Comparison of ENCODE assay signal across 8 cellular contexts in the genomic region with DNA sequence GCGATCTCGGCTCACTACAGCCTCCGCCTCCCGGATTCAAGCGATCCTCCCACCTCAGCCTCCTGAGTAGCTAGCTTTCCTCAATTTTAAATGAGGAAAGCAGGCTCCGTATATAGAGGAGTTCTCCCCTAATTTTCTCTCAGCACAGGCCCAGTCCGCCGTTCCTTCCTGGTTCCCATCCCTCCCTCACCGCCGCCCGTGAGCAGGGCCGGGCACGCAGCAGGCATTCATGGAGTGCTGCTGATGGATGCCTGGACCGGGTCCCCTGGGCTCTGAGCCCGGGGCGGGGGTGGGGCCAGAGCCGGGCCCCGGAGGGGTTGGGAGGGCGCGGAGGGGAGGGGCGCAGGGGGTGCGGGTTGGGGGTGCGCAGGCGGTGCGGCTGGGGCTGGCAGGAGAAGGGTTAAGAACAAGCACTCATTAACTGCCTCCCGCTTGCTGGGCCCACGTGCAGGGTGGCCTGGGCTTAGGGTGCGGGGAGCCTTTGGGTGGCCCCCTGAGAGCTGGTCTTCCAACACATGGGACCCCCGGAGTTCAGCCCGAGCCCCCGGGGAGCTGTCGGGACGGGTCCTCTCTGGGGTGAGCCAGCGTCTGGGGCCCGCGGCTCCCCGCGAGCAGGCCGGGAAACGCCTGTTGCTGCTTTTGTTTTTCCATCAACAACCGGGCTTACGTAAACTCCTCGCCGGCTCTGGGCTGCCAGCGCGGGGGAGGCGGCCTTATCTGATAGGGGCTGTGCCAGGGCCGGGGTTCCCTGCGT. TPM values are rescaled to one million over a fixed set of nuclear protein-coding genes. Genes with fewer than 3 reads are reported as not detected.
A peak's percentile ranks its signal among the peaks of the same experiment; 100 is the strongest.
DNase-seq lines count a peak whose midpoint lies in the region; ATAC-seq, FAIRE-seq and TF ChIP-seq lines count a peak whose summit lies in the region.

No MANE protein-coding gene starts in this region.

- WGBS in esophagus squamous epithelium, 2 donors, result 48 to 56% methylated on average over 7 to 8 of the region's 49 CpGs
- 7 to 9% (median 8%) methylated on average over 35 to 49 of the region's 49 CpGs for WGBS in ovary, 3 donors

- intact Hi-C loops in esophagus squamous epithelium (cut with DNase I) (no loop called here), ovary (cut with DNase I) (no loop called here)

- H3K4me3 ChIP-seq in esophagus squamous epithelium (peak overlapping the region; percentile 16 to 71 (median 38)), ovary (peak overlapping the region; percentile 45), MG63 (no peak overlapping the region)

- peaks cover 19 to 36% (median 26%) of the 10 kb centered on the region in 3 donors for H3K4me1 ChIP-seq in esophagus squamous epithelium
- H3K4me1 ChIP-seq in ovary (ENCODE audit: insufficient read depth), result peaks cover 8% of the 10 kb centered on the region

- H3K9me3 ChIP-seq in esophagus squamous epithelium (no peaks in the 10 kb centered on the region), ovary (no peaks in the 10 kb centered on the region), MG63 (no peaks in the 10 kb centered on the region)

- H3K27me3 ChIP-seq in esophagus squamous epithelium (peaks cover 0 to 67% (median 4%) of the 10 kb centered on the region in 4 donors), ovary (no peaks in the 10 kb centered on the region), MG63 (no peaks in the 10 kb centered on the region)

- TF ChIP-seq POLR2A in esophagus squamous epithelium (IDR thresholded peaks at IDR 0.05), result no peak
- no peak for TF ChIP-seq POLR2A in ovary (IDR thresholded peaks at IDR 0.05)

- no peak for ATAC-seq in GM18858 (IDR thresholded peaks at IDR 0.05; ENCODE audit: unreplicated experiment)
- no peak for ATAC-seq in GM19452 (IDR thresholded peaks at IDR 0.05; ENCODE audit: unreplicated experiment)

- no peak for TF ChIP-seq EP300 in ovary (IDR thresholded peaks at IDR 0.05)

- H3K27ac ChIP-seq in esophagus squamous epithelium (peak overlapping the region in 1 of 4 donors; percentile 21), ovary (no peak overlapping the region)

- TF ChIP-seq CTCF in esophagus squamous epithelium (IDR thresholded peaks at IDR 0.05), result no peak
- TF ChIP-seq CTCF in ovary (IDR thresholded peaks at IDR 0.05), result no peak
- no peak for TF ChIP-seq CTCF in D721Med (IDR thresholded peaks at IDR 0.05; ENCODE audit: insufficient read depth, missing control alignments)

- H3K36me3 ChIP-seq in esophagus squamous epithelium (no peaks in the 10 kb centered on the region), ovary (no peaks in the 10 kb centered on the region), MG63 (no peaks in the 10 kb centered on the region)

- no peak for FAIRE-seq in D721Med (lab: Jason Lieb, UNC)

- DNase-seq in DMS153 treated with DMSO at 0.1 percent for 48 hours (lab: John Stamatoyannopoulos, UW; ENCODE audit: unreplicated experiment) (peak; percentile 8), OCI-M1 (lab: John Stamatoyannopoulos, UW) (peak; percentile 40), esophagus squamous epithelium (lab: John Stamatoyannopoulos, UW) (no peak), ovary (peak; percentile 49 to 89 (median 81)), D721Med (ENCODE audit: insufficient read length, low spot score) (no peak), MG63 (no peak)

RNA-seq across cellular contexts. Expression of a gene that starts 33.7 kb away (rescaled TPM):
- total RNA-seq in esophagus squamous epithelium (under 1 TPM in 1 of 4 donors, not detected in 3; 0.22 TPM), ovary (10 to 100 TPM in 1 of 7 donors, under 1 TPM in 2, not detected in 4; 0.10 to 17.0 (median 0.87) TPM)
- under 1 TPM in 1 of 2 donors, not detected in 1; 0.11 TPM for polyA plus RNA-seq in ovary
- 0.49 and 0.74 TPM in 2 replicates for total RNA-seq in MG63 (2014; rRNA removed; shearing (Covaris generic); ENCODE audit: low replicate concordance)

Comparison
In these comparisons a context has a peak if more than half of its experiments do, and no peak if none do; other contexts are left out.
1. DNase-seq: peak in DMS153 treated with DMSO at 0.1 percent for 48 hours (single experiment), OCI-M1 (single experiment) and ovary (5 of 5); none in esophagus squamous epithelium (single experiment), D721Med (single experiment) and MG63 (single experiment).